27 cellular contexts compared by ENCODE assay signal in genomic region chr2:138492160-138492559, GRCh38.
"Had no signal": no experiment of that assay in that cellular context is flagged by ENCODE, and none has a peak within 500 bp of the region (broad histone marks: within the 10 kb centered on the region; RNA-seq: fewer than 3 reads in every experiment).

No MANE protein-coding gene starts in this region.

- H3K9me3 Mint-ChIP-seq: memory B cell; naive thymus-derived CD4-positive, alpha-beta T cell; natural killer cell treated with Interleukin-12 subunit alpha and Interleukin-12 subunit beta and Interleukin-15 and Interleukin-18, amount 100 ng/mL, for 72 hours; stimulated activated naive B cell treated with anti-CD40 and anti-IgM and Interleukin-4, amounts not matched to agents 10 μg/mL and 1 μg/mL and 100 μg/mL, for 72 hours; type B pancreatic cell had no signal

- H3K4me1 Mint-ChIP-seq: naive thymus-derived CD4-positive, alpha-beta T cell; stimulated activated naive B cell treated with anti-CD40 and anti-IgM and Interleukin-4, amounts not matched to agents 10 μg/mL and 1 μg/mL and 100 μg/mL, for 72 hours had no signal

- ATAC-seq: left cardiac atrium; left lung; mucosa of descending colon; naive thymus-derived CD4-positive, alpha-beta T cell; natural killer cell treated with Interleukin-12 subunit alpha and Interleukin-12 subunit beta and Interleukin-15 and Interleukin-18, amount 100 ng/mL, for 72 hours; sciatic nerve; stimulated activated naive B cell treated with anti-CD40 and anti-IgM and Interleukin-4, amounts not matched to agents 10 μg/mL and 1 μg/mL and 100 μg/mL, for 72 hours; stimulated activated naive CD8-positive, alpha-beta T cell treated with anti-CD3 and anti-CD28 coated beads, Interleukin-15, Interleukin-2, amounts not matched to agents 100 U/mL and 50 U/mL, for 24 hours had no signal

- H3K4me3 ChIP-seq: left lung, mucosa of descending colon, pancreas, right atrium auricular region, skin epidermis, stomach, testis, tibial artery, uterus had no signal

- FAIRE-seq: keratinocyte, pancreas had no signal

- H3K9me3 ChIP-seq: left lung, mucosa of descending colon, pancreas, right atrium auricular region, stomach, testis, tibial artery, uterus had no signal

- H3K27me3 Mint-ChIP-seq: memory B cell; natural killer cell treated with Interleukin-12 subunit alpha and Interleukin-12 subunit beta and Interleukin-15 and Interleukin-18, amount 100 ng/mL, for 72 hours; stimulated activated naive B cell treated with anti-CD40 and anti-IgM and Interleukin-4, amounts not matched to agents 10 μg/mL and 1 μg/mL and 100 μg/mL, for 72 hours; type B pancreatic cell had no signal

- H3K36me3 ChIP-seq: left lung, pancreas, right atrium auricular region, tibial artery, uterus had no signal

- H3K27ac Mint-ChIP-seq: memory B cell; naive thymus-derived CD4-positive, alpha-beta T cell; natural killer cell treated with Interleukin-12 subunit alpha and Interleukin-12 subunit beta and Interleukin-15 and Interleukin-18, amount 100 ng/mL, for 72 hours; stimulated activated naive B cell treated with anti-CD40 and anti-IgM and Interleukin-4, amounts not matched to agents 10 μg/mL and 1 μg/mL and 100 μg/mL, for 72 hours; type B pancreatic cell had no signal

- H3K4me1 ChIP-seq: left lung, right atrium auricular region, testis, uterus had no signal

- H3K36me3 Mint-ChIP-seq: natural killer cell treated with Interleukin-12 subunit alpha and Interleukin-12 subunit beta and Interleukin-15 and Interleukin-18, amount 100 ng/mL, for 72 hours had no signal

- H3K27ac ChIP-seq: left lung, right atrium auricular region, stomach, testis, tibial artery, uterus had no signal

- DNase-seq: head of caudate nucleus; hippocampal formation; kidney glomerular epithelial cell; left cardiac atrium; left lung; midbrain; mucosa of descending colon; naive thymus-derived CD4-positive, alpha-beta T cell; pancreas; posterior cingulate gyrus; stimulated activated CD4-positive, alpha-beta T cell treated with anti-CD3 and anti-CD28 coated beads, Interleukin-12 subunit alpha, Interleukin-12 subunit beta, amount 100 ng/mL, for 4 hours; stimulated activated CD4-positive, alpha-beta T cell treated with anti-CD3 and anti-CD28 coated beads, Interleukin-15, amount 100 ng/mL, for 24 hours; stimulated activated CD4-positive, alpha-beta T cell treated with anti-CD3 and anti-CD28 coated beads, Interleukin-2, amount 100 ng/mL, for 24 hours; stimulated activated CD4-positive, alpha-beta T cell treated with anti-CD3 and anti-CD28 coated beads, Interleukin-4, amount 100 ng/mL, for 1 hour; stimulated activated naive B cell treated with anti-CD40 and anti-IgM and Interleukin-4, amounts not matched to agents 10 μg/mL and 1 μg/mL and 100 μg/mL, for 72 hours; stimulated activated naive CD8-positive, alpha-beta T cell treated with anti-CD3 and anti-CD28 coated beads, Interleukin-15, Interleukin-2, amounts not matched to agents 100 U/mL and 50 U/mL, for 24 hours; stomach; testis; tibial artery; uterus had no signal

- H3K27me3 ChIP-seq: left lung, pancreas, right atrium auricular region, stomach, testis, tibial artery, uterus had no signal

- H3K4me3 Mint-ChIP-seq: memory B cell; naive thymus-derived CD4-positive, alpha-beta T cell; natural killer cell treated with Interleukin-12 subunit alpha and Interleukin-12 subunit beta and Interleukin-15 and Interleukin-18, amount 100 ng/mL, for 72 hours; stimulated activated naive B cell treated with anti-CD40 and anti-IgM and Interleukin-4, amounts not matched to agents 10 μg/mL and 1 μg/mL and 100 μg/mL, for 72 hours; type B pancreatic cell had no signal
